1 cellular context compared by ENCODE assay signal in genomic region chr11:12845739-12846358, GRCh38.
TF ChIP-seq lines count a peak whose summit lies in the region.

No MANE protein-coding gene starts in this region.

TF ChIP-seq in K562, 482 proteins besides CTCF, POLR2A, EP300 and RAD21 (continued from another document and continues in another):
- no peak for TF ChIP-seq BRF2 (IDR thresholded peaks at IDR 0.05; ENCODE audit: borderline replicate concordance, insufficient read depth, insufficient read length)
- no peak for TF ChIP-seq TEAD2 (tag; IDR thresholded peaks at IDR 0.05)
- TF ChIP-seq PBX2 (CRISPR knock-in tag; IDR thresholded peaks at IDR 0.05; ENCODE audit: low read depth): no peak
- TF ChIP-seq PBX2 (tag; conservative IDR thresholded peaks at IDR 0.05; ENCODE audit: low read depth): 0 out of 2 replicates have a peak, but pooled peaks have one; percentile 19
- no peak for TF ChIP-seq ZNF764 (CRISPR knock-in tag; IDR thresholded peaks at IDR 0.05; ENCODE audit: low read depth)
- no peak for TF ChIP-seq HSF4 (CRISPR knock-in tag; IDR thresholded peaks at IDR 0.05; ENCODE audit: borderline replicate concordance)
- TF ChIP-seq JUND (IDR thresholded peaks at IDR 0.05; ENCODE audit: borderline replicate concordance, low read depth, low read length): no peak
- no peak for TF ChIP-seq JUND (tag; IDR thresholded peaks at IDR 0.05; ENCODE audit: borderline replicate concordance, low read depth, low read length)
- no peak for TF ChIP-seq ZNF778 (CRISPR knock-in tag; IDR thresholded peaks at IDR 0.05)
- peak; percentile 46 for TF ChIP-seq TEAD4 (IDR thresholded peaks at IDR 0.05; ENCODE audit: low read length)
- TF ChIP-seq TEAD4 (CRISPR knock-in tag; IDR thresholded peaks at IDR 0.05; ENCODE audit: borderline replicate concordance): no peak
- TF ChIP-seq DMBX1 (CRISPR knock-in tag; IDR thresholded peaks at IDR 0.05; ENCODE audit: borderline replicate concordance): 0 out of 2 replicates have a peak, but pooled peaks have one; percentile 28
- no peak for TF ChIP-seq NONO (IDR thresholded peaks at IDR 0.05; ENCODE audit: low read depth in 2 of 2, low read length in 1 of 2)
- TF ChIP-seq CHD2 (IDR thresholded peaks at IDR 0.05; ENCODE audit: low read depth, low read length): no peak
- TF ChIP-seq MIER1 (IDR thresholded peaks at IDR 0.05; ENCODE audit: low read depth): no peak
- no peak for TF ChIP-seq HMGXB4 (CRISPR knock-in tag; IDR thresholded peaks at IDR 0.05)
- no peak for TF ChIP-seq RBM14 (IDR thresholded peaks at IDR 0.05; ENCODE audit: borderline replicate concordance, insufficient read depth, low read depth, low read length)
- TF ChIP-seq HDAC3 (IDR thresholded peaks at IDR 0.05; ENCODE audit: borderline replicate concordance, partially characterized antibody): no peak
- TF ChIP-seq MAFF (IDR thresholded peaks at IDR 0.05; ENCODE audit: low read length): no peak
- TF ChIP-seq ZNF518B (CRISPR knock-in tag; IDR thresholded peaks at IDR 0.05): no peak
- no peak for TF ChIP-seq EZH2 (IDR thresholded peaks at IDR 0.05; ENCODE audit: borderline replicate concordance, low read depth, low read length)
- TF ChIP-seq NR1H2 (CRISPR knock-in tag; IDR thresholded peaks at IDR 0.05): no peak
- TF ChIP-seq ATF2 (CRISPR knock-in tag; IDR thresholded peaks at IDR 0.05): no peak
- TF ChIP-seq POLR2G (IDR thresholded peaks at IDR 0.05; ENCODE audit: low read depth, low read length): no peak
- TF ChIP-seq SRSF9 (IDR thresholded peaks at IDR 0.05; ENCODE audit: borderline replicate concordance, low read depth, low read length): no peak
- TF ChIP-seq CBFA2T3 (IDR thresholded peaks at IDR 0.05): peak; percentile 78
- no peak for TF ChIP-seq SMARCA4 (IDR thresholded peaks at IDR 0.05)
- TF ChIP-seq ARID3B (CRISPR knock-in tag; IDR thresholded peaks at IDR 0.05; ENCODE audit: borderline replicate concordance): no peak
- TF ChIP-seq XRCC5 (IDR thresholded peaks at IDR 0.05; ENCODE audit: low read depth, low read length): no peak
- peak; percentile 47; the same call in 1 of the 2 replicates for TF ChIP-seq SOX6 (IDR thresholded peaks at IDR 0.05)
- peak; percentile 79 for TF ChIP-seq TOE1 (IDR thresholded peaks at IDR 0.05; ENCODE audit: borderline replicate concordance)
- TF ChIP-seq TOE1 (CRISPR knock-in tag; IDR thresholded peaks at IDR 0.05; ENCODE audit: borderline replicate concordance, low read depth): no peak
- no peak for TF ChIP-seq ZBTB7A (IDR thresholded peaks at IDR 0.05; ENCODE audit: borderline replicate concordance, control insufficient read depth, low read depth, low read length)
- no peak for TF ChIP-seq JUNB (CRISPR knock-in tag; conservative IDR thresholded peaks at IDR 0.05)
- no peak for TF ChIP-seq POLR2B (IDR thresholded peaks at IDR 0.05; ENCODE audit: low read depth, partially characterized antibody)
- TF ChIP-seq THAP7 (CRISPR knock-in tag; IDR thresholded peaks at IDR 0.05): no peak
- TF ChIP-seq NRF1 (conservative IDR thresholded peaks at IDR 0.05 in 1 of 2, IDR thresholded peaks at IDR 0.05 in 1 of 2): peak in 1 of 2 experiments; percentile 25; a peak in 2 of 4 replicates
- TF ChIP-seq PKNOX1 (IDR thresholded peaks at IDR 0.05): no peak
- TF ChIP-seq ZNF24 (IDR thresholded peaks at IDR 0.05): no peak
- no peak for TF ChIP-seq SFPQ (IDR thresholded peaks at IDR 0.05; ENCODE audit: low read depth, low read length)
- 0 out of 2 replicates have a peak, but pooled peaks have one; percentile 40 for TF ChIP-seq NFRKB (IDR thresholded peaks at IDR 0.05; ENCODE audit: low read depth)
- TF ChIP-seq THRA (IDR thresholded peaks at IDR 0.05): no peak
- TF ChIP-seq YBX1 (IDR thresholded peaks at IDR 0.05): no peak
- TF ChIP-seq MITF (IDR thresholded peaks at IDR 0.05): no peak
- no peak for TF ChIP-seq HNRNPLL (IDR thresholded peaks at IDR 0.05; ENCODE audit: low read depth, low read length, poor library complexity, severe bottlenecking)
- no peak for TF ChIP-seq ZKSCAN3 (CRISPR knock-in tag; IDR thresholded peaks at IDR 0.05)
